Comparison of ENCODE assay signal across 19 cellular contexts in the genomic region with DNA sequence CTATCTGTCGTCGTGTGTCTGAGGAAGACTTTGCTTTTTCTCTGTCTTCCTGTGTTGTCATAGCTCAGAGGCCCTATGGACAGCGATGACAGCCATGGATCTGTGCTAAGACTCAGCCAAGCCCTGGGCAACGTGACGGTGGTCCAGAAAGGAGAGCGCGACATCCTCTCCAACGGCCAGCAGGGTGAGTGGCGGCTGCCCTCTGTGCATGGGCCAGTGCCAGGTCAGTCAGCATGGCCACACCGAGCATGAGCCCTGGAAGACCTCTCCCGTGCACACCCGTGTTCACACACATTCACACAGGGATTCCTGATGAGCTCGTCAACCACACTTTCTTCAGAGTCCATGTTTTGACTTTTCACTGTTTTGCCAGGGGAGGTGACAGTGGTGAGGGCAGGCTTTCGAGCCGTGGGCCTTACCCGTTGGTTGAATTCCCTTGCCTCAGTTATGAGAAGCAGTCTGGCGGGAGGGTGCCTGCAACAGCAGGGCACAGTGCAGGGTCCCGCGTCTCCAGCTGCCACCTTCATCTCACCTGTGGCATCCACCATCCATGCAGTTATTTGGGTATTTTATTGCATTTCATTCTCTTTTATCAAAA.
"Had no signal": no experiment of that assay in that cellular context is flagged by ENCODE, and none has a peak within 500 bp of the region (broad histone marks: within the 10 kb centered on the region; RNA-seq: fewer than 3 reads in every experiment).

No MANE protein-coding gene starts in this region.

- H3K27me3 ChIP-seq: dorsolateral prefrontal cortex, heart left ventricle, left lung, neutrophil, sigmoid colon, upper lobe of left lung, vagina had no signal

- H3K27me3 Mint-ChIP-seq: naive thymus-derived CD4-positive, alpha-beta T cell; stimulated activated naive B cell treated with anti-CD40 and anti-IgM and Interleukin-4, amounts not matched to agents 10 μg/mL and 1 μg/mL and 100 μg/mL, for 72 hours had no signal

- FAIRE-seq: endometrium, frontal cortex had no signal

- H3K9me3 ChIP-seq: heart left ventricle, left lung, neutrophil, sigmoid colon, upper lobe of left lung, vagina had no signal

- H3K4me3 Mint-ChIP-seq: naive thymus-derived CD4-positive, alpha-beta T cell; stimulated activated naive B cell treated with anti-CD40 and anti-IgM and Interleukin-4, amounts not matched to agents 10 μg/mL and 1 μg/mL and 100 μg/mL, for 72 hours had no signal

- ATAC-seq: heart left ventricle; left lung; stimulated activated naive B cell treated with anti-CD40 and anti-IgM and Interleukin-4, amounts not matched to agents 10 μg/mL and 1 μg/mL and 100 μg/mL, for 72 hours had no signal

- H3K27ac ChIP-seq: heart left ventricle, left lung, neutrophil, skin epidermis, upper lobe of left lung, vagina had no signal

- H3K4me3 ChIP-seq: dorsolateral prefrontal cortex, heart left ventricle, left lung, lung, sigmoid colon, skin epidermis, upper lobe of left lung, vagina had no signal

- DNase-seq: cortex of kidney; dorsolateral prefrontal cortex; effector CD8-positive, alpha-beta T cell; heart left ventricle; hippocampal formation; mesendoderm; naive thymus-derived CD4-positive, alpha-beta T cell; sigmoid colon; stimulated activated CD4-positive, alpha-beta T cell treated with anti-CD3 and anti-CD28 coated beads, Interleukin-2, amount 100 ng/mL, for 24 hours; stimulated activated CD4-positive, alpha-beta T cell treated with anti-CD3 and anti-CD28 coated beads, Interleukin-4, amount 100 ng/mL, for 4 hours; stimulated activated naive B cell treated with anti-CD40 and anti-IgM and Interleukin-4, amounts not matched to agents 10 μg/mL and 1 μg/mL and 100 μg/mL, for 72 hours; upper lobe of left lung had no signal

- H3K27ac Mint-ChIP-seq: stimulated activated naive B cell treated with anti-CD40 and anti-IgM and Interleukin-4, amounts not matched to agents 10 μg/mL and 1 μg/mL and 100 μg/mL, for 72 hours had no signal

- H3K4me1 ChIP-seq: left lung, upper lobe of left lung had no signal

- H3K9me3 Mint-ChIP-seq: naive thymus-derived CD4-positive, alpha-beta T cell; stimulated activated naive B cell treated with anti-CD40 and anti-IgM and Interleukin-4, amounts not matched to agents 10 μg/mL and 1 μg/mL and 100 μg/mL, for 72 hours had no signal
